In the genomic region with DNA sequence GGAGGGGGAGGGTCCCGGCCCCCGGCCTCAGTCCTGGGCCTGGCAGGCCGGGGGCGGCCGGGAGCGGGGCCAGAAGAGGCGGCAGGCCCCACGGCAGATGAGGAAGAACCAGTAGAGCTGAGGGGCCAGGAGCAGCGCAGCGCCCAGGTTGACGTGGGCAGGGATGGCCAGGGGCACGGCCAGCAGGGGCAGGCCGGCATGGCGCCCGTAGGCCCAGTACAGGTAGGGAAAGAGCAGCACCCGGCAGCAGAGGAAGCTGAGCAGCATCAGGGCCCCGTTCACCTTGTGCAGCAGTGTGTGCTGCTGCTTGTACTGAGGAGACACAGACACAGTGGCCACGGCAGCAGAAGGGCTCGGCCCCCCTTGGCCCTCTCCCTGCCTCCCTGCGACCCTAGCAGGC, we compare ENCODE assay signal across 39 cellular contexts. TPM values are rescaled to one million over a fixed set of nuclear protein-coding genes. Genes with fewer than 3 reads are reported as not detected.
"Had no signal": no experiment of that assay in that cellular context is flagged by ENCODE, and none has a peak within 500 bp of the region (broad histone marks: within the 10 kb centered on the region; RNA-seq: fewer than 3 reads in every experiment).

No MANE protein-coding gene starts in this region.

- H3K4me3 ChIP-seq: adrenal gland, body of pancreas, breast epithelium had no signal

- H3K27me3 ChIP-seq: adrenal gland had no signal

- H3K9me3 ChIP-seq: adrenal gland, body of pancreas, breast epithelium had no signal

- DNase-seq: activated CD4-positive, alpha-beta memory T cell treated with anti-CD3 and anti-CD28 coated beads for 36 hours; activated CD4-positive, alpha-beta T cell treated with anti-CD3 and anti-CD28 coated beads for 1 hour; activated CD4-positive, alpha-beta T cell treated with anti-CD3 and anti-CD28 coated beads for 36 hours; activated CD4-positive, alpha-beta T cell treated with anti-CD3 and anti-CD28 coated beads, Interleukin-2, amount 10 ng/mL, durations not matched to agents 24 days and 14 days; activated CD4-positive, alpha-beta T cell treated with anti-CD3 and anti-CD28 coated beads, Interleukin-2, amount 50 U/mL, for 1 hour; activated CD4-positive, alpha-beta T cell treated with anti-CD3 and anti-CD28 coated beads, Interleukin-2, amount 50 U/mL, for 4 hours; activated CD4-positive, CD25-positive, alpha-beta regulatory T cell; activated CD8-positive, alpha-beta memory T cell treated with anti-CD3 and anti-CD28 coated beads, Interleukin-2, amount 50 U/mL, for 4 hours; activated CD8-positive, alpha-beta T cell treated with anti-CD3 and anti-CD28 coated beads for 36 hours; activated effector memory CD4-positive, alpha-beta T cell treated with anti-CD3 and anti-CD28 coated beads, Interleukin-2, amount 50 U/mL, for 16 hours; activated gamma-delta T cell treated with Interleukin-2 at 50 U/mL for 16 hours; activated naive CD4-positive, alpha-beta T cell; activated naive CD4-positive, alpha-beta T cell treated with anti-CD3 and anti-CD28 coated beads for 36 hours; activated naive CD4-positive, alpha-beta T cell treated with anti-CD3 and anti-CD28 coated beads, Interleukin-2, amount 50 U/mL, for 16 hours; activated naive CD8-positive, alpha-beta T cell treated with anti-CD3 and anti-CD28 coated beads for 36 hours; activated T-cell treated with anti-CD3 and anti-CD28 coated beads for 4 hours; activated T-cell treated with anti-CD3 and anti-CD28 coated beads, Interleukin-2, amount 50 U/mL, for 1 hour; activated T-cell treated with anti-CD3 and anti-CD28 coated beads, Interleukin-2, amount 50 U/mL, for 4 hours; activated T-cell treated with anti-CD3 and anti-CD28 coated beads, Interleukin-2, amount 50 U/mL, for 72 hours; adrenal gland; amniotic stem cell; aorta; body of pancreas; brain microvascular endothelial cell; central memory CD4-positive, alpha-beta T cell; SW 1271; T-helper 1 cell; T-helper 2 cell; T-helper 9 cell; WERI-Rb-1 had no signal

- H3K36me3 ChIP-seq: adrenal gland, brain microvascular endothelial cell, breast epithelium had no signal

- H3K4me1 ChIP-seq: adrenal gland, breast epithelium had no signal

- ATAC-seq: activated CD4-positive, alpha-beta T cell treated with anti-CD3 and anti-CD28 coated beads for 36 hours; activated CD4-positive, CD25-positive, alpha-beta regulatory T cell treated with anti-CD3 and anti-CD28 coated beads, Interleukin-2, amount 50 U/mL, for 24 hours; activated CD8-positive, alpha-beta T cell treated with anti-CD3 and anti-CD28 coated beads for 36 hours; activated naive CD4-positive, alpha-beta T cell treated with anti-CD3 and anti-CD28 coated beads, Interleukin-2, amount 50 U/mL, for 72 hours; activated T-cell treated with anti-CD3 and anti-CD28 coated beads, Interleukin-2, amount 50 U/mL, for 4 hours; activated T-cell treated with anti-CD3 and anti-CD28 coated beads, Interleukin-2, amount 50 U/mL, for 72 hours; activated T-helper 17 cell treated with anti-CD3 and anti-CD28 coated beads, Interleukin-2, amount 50 U/mL, for 72 hours; body of pancreas; WTC11 had no signal

- H3K27ac ChIP-seq: adrenal gland, body of pancreas, brain microvascular endothelial cell, breast epithelium, WERI-Rb-1 had no signal

RNA-seq across cellular contexts. Expression of gene C16orf92, which starts 2.2 kb away (rescaled TPM):
- total RNA-seq: activated CD4-positive, alpha-beta memory T cell treated with anti-CD3 and anti-CD28 coated beads for 36 hours; activated CD4-positive, alpha-beta T cell treated with anti-CD3 and anti-CD28 coated beads for 36 hours; activated CD4-positive, alpha-beta T cell treated with anti-CD3 and anti-CD28 coated beads, Interleukin-2, amount 10 ng/mL, durations not matched to agents 24 days and 14 days; activated CD8-positive, alpha-beta memory T cell treated with anti-CD3 and anti-CD28 coated beads for 36 hours; activated CD8-positive, alpha-beta T cell treated with anti-CD3 and anti-CD28 coated beads for 36 hours; activated naive CD4-positive, alpha-beta T cell treated with anti-CD3 and anti-CD28 coated beads for 36 hours; activated naive CD4-positive, alpha-beta T cell treated with anti-CD3 and anti-CD28 coated beads, Interleukin-2, amount 50 U/mL, for 72 hours; activated naive CD8-positive, alpha-beta T cell treated with anti-CD3 and anti-CD28 coated beads for 36 hours; activated T-cell treated with anti-CD3 and anti-CD28 coated beads, Interleukin-2, amount 50 U/mL, for 4 hours; activated T-cell treated with anti-CD3 and anti-CD28 coated beads, Interleukin-2, amount 50 U/mL, for 72 hours; activated T-helper 1 cell treated with anti-CD3 and anti-CD28 coated beads, Interleukin-12 subunit alpha, Interleukin-12 subunit beta, Interleukin-2, Interleukin-4 antibody, amounts not matched to agents 30 ng/mL and 10 ng/mL and 1 ng/mL, durations not matched to agents 14 hours and 24 hours and 36 hours; activated T-helper 17 cell treated with anti-CD3 and anti-CD28 coated beads, Interleukin-2, amount 50 U/mL, for 72 hours; adrenal gland; aorta; astrocyte; body of pancreas; breast epithelium; cardiac septum; WTC11 had no signal
- polyA plus RNA-seq: adrenal gland, aorta had no signal

RNA-seq across cellular contexts. Expression of gene TLCD3B, which starts 5.9 kb away (rescaled TPM):
- total RNA-seq: aorta, body of pancreas, cardiac septum had no signal
- polyA plus RNA-seq: aorta had no signal
